8 cellular contexts compared by ENCODE assay signal in genomic region chr4:183142566-183143545, GRCh38. TPM values are rescaled to one million over a fixed set of nuclear protein-coding genes. Genes with fewer than 3 reads are reported as not detected.
A peak's percentile ranks its signal among the peaks of the same experiment; 100 is the strongest.
DNase-seq lines count a peak whose midpoint lies in the region; ATAC-seq and TF ChIP-seq lines count a peak whose summit lies in the region.

No MANE protein-coding gene starts in this region.

- no peak overlapping the region for H3K27ac Mint-ChIP-seq in activated CD8-positive, alpha-beta memory T cell treated with anti-CD3 and anti-CD28 coated beads, Interleukin-2, amount 10 ng/mL, durations not matched to agents 7 days and 5 days

- peak; percentile 80 for DNase-seq in COLO829 (ENCODE audit: low spot score)
- peak; percentile 90 for DNase-seq in M059J (ENCODE audit: low read depth)
- DNase-seq in mammary epithelial cell = peak; percentile 78
- DNase-seq in lower lobe of right lung = no peak
- no peak for DNase-seq in activated CD8-positive, alpha-beta memory T cell treated with anti-CD3 and anti-CD28 coated beads, Interleukin-2, amount 10 ng/mL, durations not matched to agents 7 days and 5 days
- DNase-seq in NOMO-1 treated with dmso at 0.1 percent for 144 hours (lab: John Stamatoyannopoulos, UW; ENCODE audit: unreplicated experiment) = no peak

- TF ChIP-seq CTCF in mammary epithelial cell (conservative IDR thresholded peaks at IDR 0.05 in 1 of 2, IDR thresholded peaks at IDR 0.05 in 1 of 2; ENCODE audit: extremely low read depth in 1 of 2, insufficient read depth in 1 of 2, low read depth in 1 of 2, low read length in 2 of 2) = no peak
- no peak for TF ChIP-seq CTCF in lower lobe of right lung (IDR thresholded peaks at IDR 0.05)

- H3K36me3 ChIP-seq in mammary epithelial cell (ENCODE audit: insufficient read depth, low read length) (no peaks in the 10 kb centered on the region), lower lobe of right lung (no peaks in the 10 kb centered on the region)

- H3K4me1 Mint-ChIP-seq in activated CD8-positive, alpha-beta memory T cell treated with anti-CD3 and anti-CD28 coated beads, Interleukin-2, amount 10 ng/mL, durations not matched to agents 7 days and 5 days = no peaks in the 10 kb centered on the region

- H3K9me3 Mint-ChIP-seq in activated CD8-positive, alpha-beta memory T cell treated with anti-CD3 and anti-CD28 coated beads, Interleukin-2, amount 10 ng/mL, durations not matched to agents 7 days and 5 days (ENCODE audit: low read depth) = no peaks in the 10 kb centered on the region

- no peaks in the 10 kb centered on the region for H4K20me1 ChIP-seq in mammary epithelial cell (ENCODE audit: insufficient read depth, low read length)

- H3K4me3 ChIP-seq in mammary epithelial cell (replicated peaks in 1 of 3; ENCODE audit: insufficient read depth in 1 of 3, low read depth in 2 of 3, low read length in 3 of 3) = peak overlapping the region in 1 of 3 experiments; percentile 10
- H3K4me3 ChIP-seq in lower lobe of right lung = no peak overlapping the region

- 10% methylated on average over 7 of the region's 7 CpGs for WGBS in mammary epithelial cell (ENCODE audit: low coverage, missing lambda C conversion rate)

- no peaks in the 10 kb centered on the region for H3K36me3 Mint-ChIP-seq in activated CD8-positive, alpha-beta memory T cell treated with anti-CD3 and anti-CD28 coated beads, Interleukin-2, amount 10 ng/mL, durations not matched to agents 7 days and 5 days

- dilution Hi-C loops in mammary epithelial cell (cut with HindIII; ENCODE audit: low sequenced_read_pairs) = no loop called here

- intact Hi-C loops in mammary epithelial cell (cut with micrococcal nuclease) = loop anchor here (2.0 to 5.0 kb wide), 2 partner anchors 70 to 206 kb away; no protein-coding TSS in a partner anchor
- intact Hi-C loops in lower lobe of right lung (cut with DNase I) = no loop called here

- H3K79me2 ChIP-seq in mammary epithelial cell (ENCODE audit: insufficient read depth, low read length) = peaks cover 81% of the 10 kb centered on the region

- CTCF ChIA-PET in mammary epithelial cell (lab: Charles Lee; ENCODE audit: low non-redundant PET) = interaction anchor here (0.6 kb wide), 1 partner anchor 54 kb away, joined by 4 read pairs; no protein-coding TSS in a partner anchor
- CTCF ChIA-PET in activated CD8-positive, alpha-beta memory T cell treated with anti-CD3 and anti-CD28 coated beads, Interleukin-2, amount 10 ng/mL, durations not matched to agents 7 days and 5 days (lab: Charles Lee) = no interaction called here

- no peak overlapping the region for H2AFZ ChIP-seq in mammary epithelial cell (ENCODE audit: low read depth, low read length)

- BruUV-seq in mammary epithelial cell (replicated peaks; lab: Mats Ljungman, UMichigan) = no TSS peak

- peak overlapping the region; percentile 73 for H3K4me2 ChIP-seq in mammary epithelial cell (ENCODE audit: insufficient read depth, low read depth, low read length)

- H3K9ac ChIP-seq in mammary epithelial cell (ENCODE audit: insufficient read depth, low read length) = no peak overlapping the region

- peaks cover 18% of the 10 kb centered on the region for H3K27me3 Mint-ChIP-seq in activated CD8-positive, alpha-beta memory T cell treated with anti-CD3 and anti-CD28 coated beads, Interleukin-2, amount 10 ng/mL, durations not matched to agents 7 days and 5 days

- ATAC-seq in lower lobe of right lung (peak; percentile 67 to 82), GM18511 (IDR thresholded peaks at IDR 0.05; ENCODE audit: unreplicated experiment) (no peak), GM21717 (IDR thresholded peaks at IDR 0.05; ENCODE audit: unreplicated experiment) (no peak)
- ATAC-seq in activated CD8-positive, alpha-beta memory T cell treated with anti-CD3 and anti-CD28 coated beads, Interleukin-2, amount 10 ng/mL, durations not matched to agents 7 days and 5 days = no peak

- H3K27me3 ChIP-seq in mammary epithelial cell (ENCODE audit: insufficient read depth, low read length) (no peaks in the 10 kb centered on the region), lower lobe of right lung (ENCODE audit: low read depth) (no peaks in the 10 kb centered on the region)

- peaks cover 42% of the 10 kb centered on the region for H3K4me1 ChIP-seq in mammary epithelial cell (ENCODE audit: insufficient read depth, low read length)
- peaks cover 40% of the 10 kb centered on the region for H3K4me1 ChIP-seq in lower lobe of right lung

- H3K27ac ChIP-seq in mammary epithelial cell (ENCODE audit: insufficient read depth, low read depth, low read length) = peak overlapping the region; percentile 27
- no peak overlapping the region for H3K27ac ChIP-seq in lower lobe of right lung

- in situ Hi-C loops in mammary epithelial cell (cut with MboI; ENCODE audit: low sequenced_read_pairs in 2 of 2) = no loop called here

- H3K4me3 Mint-ChIP-seq in activated CD8-positive, alpha-beta memory T cell treated with anti-CD3 and anti-CD28 coated beads, Interleukin-2, amount 10 ng/mL, durations not matched to agents 7 days and 5 days = no peak overlapping the region

- H3K9me3 ChIP-seq in mammary epithelial cell (replicated peaks; ENCODE audit: insufficient read depth, low read length) = no peaks in the 10 kb centered on the region
- H3K9me3 ChIP-seq in lower lobe of right lung = no peaks in the 10 kb centered on the region

RNA-seq across cellular contexts. Expression of gene WWC2, which starts 43.8 kb away (rescaled TPM):
- 9.0 and 16.7 TPM in 2 replicates for total RNA-seq in M059J (2014; rRNA removed; shearing (Covaris generic))
- 10 to 100 TPM; 20.0 to 35.7 TPM for total RNA-seq in mammary epithelial cell
- 9.1 TPM for polyA plus RNA-seq in mammary epithelial cell
- polyA minus RNA-seq in mammary epithelial cell = 18.6 TPM
- total RNA-seq in lower lobe of right lung = 109 TPM
- total RNA-seq in activated CD8-positive, alpha-beta memory T cell treated with anti-CD3 and anti-CD28 coated beads, Interleukin-2, amount 10 ng/mL, durations not matched to agents 7 days and 5 days = under 1 TPM; 0.05 to 0.20 TPM

Comparison
In these comparisons a context has a peak if more than half of its experiments do, and no peak if none do; other contexts are left out.
1. DNase-seq: peak in COLO829 (single experiment), M059J (single experiment) and mammary epithelial cell (single experiment); none in lower lobe of right lung (single experiment), activated CD8-positive, alpha-beta memory T cell treated with anti-CD3 and anti-CD28 coated beads, Interleukin-2, amount 10 ng/mL, durations not matched to agents 7 days and 5 days (single experiment) and NOMO-1 treated with dmso at 0.1 percent for 144 hours (single experiment).
2. ATAC-seq: peak in lower lobe of right lung (2 of 2); none in GM18511 (single experiment), activated CD8-positive, alpha-beta memory T cell treated with anti-CD3 and anti-CD28 coated beads, Interleukin-2, amount 10 ng/mL, durations not matched to agents 7 days and 5 days (single experiment) and GM21717 (single experiment).